1 cellular context compared by ENCODE assay signal in the genomic region with DNA sequence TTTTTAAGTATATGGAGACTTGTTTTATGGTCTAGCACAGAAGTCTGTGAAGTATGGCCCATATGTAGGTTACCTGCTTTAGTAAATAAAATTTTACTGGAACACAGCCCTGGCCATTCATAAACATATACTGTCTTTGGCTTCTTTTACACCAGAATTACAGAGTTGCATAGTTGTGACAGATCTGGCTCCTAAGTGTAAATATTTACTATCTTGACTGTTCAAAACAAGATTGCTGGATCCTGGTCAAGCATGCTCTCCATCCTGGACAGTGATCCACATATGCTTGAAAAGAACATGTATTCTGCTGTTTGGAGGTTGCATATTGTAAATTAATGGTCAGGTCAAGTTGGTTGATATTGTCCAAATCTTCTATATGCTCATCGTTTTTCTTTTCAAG.
TF ChIP-seq lines count a peak whose summit lies in the region.

No MANE protein-coding gene starts in this region.

TF ChIP-seq in IMR-90, 13 proteins besides CTCF, POLR2A, EP300 and RAD21 (continued from another document):
- TF ChIP-seq USF2 (IDR thresholded peaks at IDR 0.05; ENCODE audit: low read depth, low read length) (no peak), CHD1 (IDR thresholded peaks at IDR 0.05; ENCODE audit: low read depth, low read length) (no peak), MXI1 (IDR thresholded peaks at IDR 0.05; ENCODE audit: borderline replicate concordance, low read depth, low read length) (no peak), MAZ (IDR thresholded peaks at IDR 0.05; ENCODE audit: borderline replicate concordance, low read depth, low read length) (no peak), FOS (IDR thresholded peaks at IDR 0.05; ENCODE audit: low read depth, low read length) (no peak)
TF ChIP-seq in IMR-90: peak in this region for 0.
